8 cellular contexts compared by ENCODE assay signal in genomic region chr4:4145622-4146021, GRCh38.
DNase-seq lines count a peak whose midpoint lies in the region; ATAC-seq, FAIRE-seq and TF ChIP-seq lines count a peak whose summit lies in the region.
"Not testable (repeated sequence)": the region's sequence is repeated elsewhere in the genome, so short reads cannot be mapped to it uniquely, and the experiment has no call there.

No MANE protein-coding gene starts in this region.

- WGBS in K562 (ENCODE audit: insufficient coverage, low coverage, missing lambda C conversion rate), result 0% methylated on average over 3 of the region's 8 CpGs

- not testable (repeated sequence) for H3K4me3 Mint-ChIP-seq in CD14-positive monocyte, nephron progenitor cell

- not testable (repeated sequence) for H4K20me1 ChIP-seq in K562 (replicated peaks; ENCODE audit: control insufficient read depth, insufficient read depth, low read length)

- H3K79me2 ChIP-seq in K562 (ENCODE audit: control insufficient read depth, insufficient read depth, low read length), result not testable (repeated sequence)

- not testable (repeated sequence) for H3K36me3 ChIP-seq in H7 (replicated peaks; ENCODE audit: control insufficient read depth, insufficient read depth, low read length); K562 (ENCODE audit: control insufficient read depth, insufficient read depth, low read length)

- in situ Hi-C loops in K562 (cut with MboI), result not testable (repeated sequence)

- not testable (repeated sequence) for H3K27me3 ChIP-seq in H7 (ENCODE audit: control insufficient read depth, insufficient read depth, low read length); K562 (ENCODE audit: control insufficient read depth in 2 of 2, insufficient read depth in 2 of 2, low read length in 2 of 2)

- TF ChIP-seq POLR2A in K562 (conservative IDR thresholded peaks at IDR 0.05), result not testable (repeated sequence)

- peak; percentile 54 to 77 for TF ChIP-seq RAD21 in K562 (CRISPR knock-in tag; conservative IDR thresholded peaks at IDR 0.05 in 1 of 2, IDR thresholded peaks at IDR 0.05 in 1 of 2)

- TF ChIP-seq CTCF in CD14-positive monocyte (IDR thresholded peaks at IDR 0.05) (peak; percentile 36), K562 (IDR thresholded peaks at IDR 0.05 in 2 of 3, conservative IDR thresholded peaks at IDR 0.05 in 1 of 3; ENCODE audit: insufficient read depth in 2 of 3, low read depth in 1 of 3, low read length in 3 of 3) (peak; percentile 63 to 67 (median 67)), foreskin fibroblast (IDR thresholded peaks at IDR 0.05; ENCODE audit: low read depth, low read length) (peak; percentile 20), nephron progenitor cell (IDR thresholded peaks at IDR 0.05) (peak; percentile 42)

- POLR2A ChIA-PET in K562 (lab: Yijun Ruan, JAX), result not testable (repeated sequence)

- not testable (repeated sequence) for ATAC-seq in K562

- intact Hi-C loops in CD14-positive monocyte (cut with micrococcal nuclease); K562 (cut with micrococcal nuclease): not testable (repeated sequence)

- not testable (repeated sequence) for H3K9ac ChIP-seq in K562 (ENCODE audit: insufficient read depth in 1 of 2, low read depth in 2 of 2, low read length in 2 of 2)

- not testable (repeated sequence) for H3K4me3 ChIP-seq in H7 (ENCODE audit: insufficient read depth, low read depth, low read length); K562; foreskin fibroblast (ENCODE audit: low read depth in 1 of 2, low read length in 2 of 2)

- BruUV-seq in K562 (replicated peaks; lab: Mats Ljungman, UMichigan), result not testable (repeated sequence)

- not testable (repeated sequence) for H3K27ac Mint-ChIP-seq in CD14-positive monocyte, nephron progenitor cell

- DNase-seq in CD14-positive monocyte (ENCODE audit: low spot score), result not testable (repeated sequence)
- DNase-seq in H7 (peak; percentile 53), NCI-H2196 (lab: John Stamatoyannopoulos, UW; ENCODE audit: unreplicated experiment) (peak; percentile 13), K562 (ENCODE audit: extremely low read depth in 1 of 4, low spot score in 3 of 4) (peak; percentile 11 to 62 (median 18)), foreskin fibroblast (peak in 1 of 2 donors; percentile 41), nephron progenitor cell (peak; percentile 64)
- peak; percentile 55 to 58 for DNase-seq in activated CD4-positive, alpha-beta T cell treated with anti-CD3 and anti-CD28 coated beads, Interleukin-2, amount 50 U/mL, for 48 hours
- peak; percentile 23 to 30 for DNase-seq in stimulated activated CD4-positive, alpha-beta T cell treated with anti-CD3 and anti-CD28 coated beads, Interleukin-2, amount 100 ng/mL, for 48 hours

- TF ChIP-seq EP300 in K562 (IDR thresholded peaks at IDR 0.05; ENCODE audit: low read length), result not testable (repeated sequence)

- peak; percentile 6 for FAIRE-seq in K562 (lab: Jason Lieb, UNC)

- not testable (repeated sequence) for H2AFZ ChIP-seq in K562 (ENCODE audit: low read depth, low read length)

- not testable (repeated sequence) for H3K36me3 Mint-ChIP-seq in CD14-positive monocyte; nephron progenitor cell (ENCODE audit: low read depth)

- not testable (repeated sequence) for H3K9me3 ChIP-seq in K562 (replicated peaks; ENCODE audit: control insufficient read depth, insufficient read depth, low read depth, low read length)

- H3K9me3 Mint-ChIP-seq in CD14-positive monocyte, nephron progenitor cell: not testable (repeated sequence)

- not testable (repeated sequence) for H3K4me1 ChIP-seq in K562 (replicated peaks in 1 of 2; ENCODE audit: control insufficient read depth in 2 of 2, insufficient read depth in 2 of 2, low read length in 2 of 2)

- not testable (repeated sequence) for H3K27ac ChIP-seq in K562 (ENCODE audit: extremely low read depth, low read depth, low read length)

- H3K27me3 Mint-ChIP-seq in CD14-positive monocyte (ENCODE audit: low read depth in 3 of 3), result peaks cover 25 to 51% (median 45%) of the 10 kb centered on the region in 3 donors
- H3K27me3 Mint-ChIP-seq in nephron progenitor cell (ENCODE audit: low read depth, poor library complexity), result peaks cover 43% of the 10 kb centered on the region

- H3K9me1 ChIP-seq in K562 (ENCODE audit: control insufficient read depth, insufficient read depth, low read length), result not testable (repeated sequence)

- H3K4me2 ChIP-seq in K562 (ENCODE audit: insufficient read depth, low read length), result not testable (repeated sequence)

- not testable (repeated sequence) for H3K4me1 Mint-ChIP-seq in CD14-positive monocyte, nephron progenitor cell

- CTCF ChIA-PET in K562 (lab: Yijun Ruan, JAX; ENCODE audit: low intra/inter-chr PET ratio), result not testable (repeated sequence)

TF ChIP-seq in K562, 482 proteins besides CTCF, POLR2A, EP300 and RAD21 (continues in another document):
- TF ChIP-seq SMC3 (conservative IDR thresholded peaks at IDR 0.05; ENCODE audit: insufficient read depth, low read depth, low read length) (peak; percentile 39; the same call in 1 of the 2 replicates), DEAF1 (CRISPR knock-in tag; IDR thresholded peaks at IDR 0.05) (0 out of 2 replicates have a peak, but pooled peaks have one; percentile 25), STAG1 (CRISPR knock-in tag; IDR thresholded peaks at IDR 0.05; ENCODE audit: borderline replicate concordance) (peak; percentile 36; the same call in 1 of the 2 replicates), CTCFL (IDR thresholded peaks at IDR 0.05; ENCODE audit: borderline replicate concordance, insufficient read depth, low read depth, low read length, poor library complexity, severe bottlenecking) (peak; percentile 15)
